42 cellular contexts compared by ENCODE assay signal in the genomic region with DNA sequence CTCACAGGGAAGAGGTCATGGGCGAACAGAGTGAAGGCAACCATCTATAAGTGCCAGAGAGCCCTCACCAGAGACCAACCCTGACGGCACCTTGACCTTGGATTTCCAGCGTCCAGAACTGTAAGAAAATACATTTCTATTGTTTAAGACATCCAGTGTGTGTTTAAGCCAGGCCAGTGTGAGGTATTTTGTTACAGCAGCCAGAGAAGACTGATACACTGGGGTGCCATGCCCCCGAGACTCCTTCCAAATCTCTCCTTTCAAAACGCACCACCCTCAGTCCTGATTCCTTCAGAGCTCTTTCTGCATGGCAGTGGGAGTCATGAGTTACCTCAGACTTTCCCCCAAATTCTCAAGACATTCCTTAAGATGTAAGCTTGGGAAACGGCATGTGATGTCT. TPM values are rescaled to one million over a fixed set of nuclear protein-coding genes. Genes with fewer than 3 reads are reported as not detected.
"Had no signal": no experiment of that assay in that cellular context is flagged by ENCODE, and none has a peak within 500 bp of the region (broad histone marks: within the 10 kb centered on the region; RNA-seq: fewer than 3 reads in every experiment).

No MANE protein-coding gene starts in this region.

- H3K4me3 Mint-ChIP-seq: activated naive CD4-positive, alpha-beta T cell treated with anti-CD3 and anti-CD28 coated beads for 36 hours; activated naive CD4-positive, alpha-beta T cell treated with anti-CD3 and anti-CD28 coated beads, Interleukin-2, amount 10 ng/mL, durations not matched to agents 7 days and 5 days; activated naive CD4-positive, alpha-beta T cell treated with anti-CD3 and anti-CD28 coated beads, Interleukin-2, amount 50 U/mL, for 24 hours; activated naive CD8-positive, alpha-beta T cell; activated naive CD8-positive, alpha-beta T cell treated with anti-CD3 and anti-CD28 coated beads for 36 hours; activated naive CD8-positive, alpha-beta T cell treated with anti-CD3 and anti-CD28 coated beads, Interleukin-2, amount 10 ng/mL, durations not matched to agents 7 days and 5 days; activated naive CD8-positive, alpha-beta T cell treated with anti-CD3 and anti-CD28 coated beads, Interleukin-2, amount 50 U/mL, for 24 hours; activated T-cell treated with anti-CD3 and anti-CD28 coated beads, Interleukin-2, amount 50 U/mL, for 24 hours; activated T-cell treated with anti-CD3 and anti-CD28 coated beads, Interleukin-2, amount 50 U/mL, for 4 hours; activated T-cell treated with anti-CD3 and anti-CD28 coated beads, Interleukin-2, amount 50 U/mL, for 72 hours; activated T-helper 1 cell treated with anti-CD3 and anti-CD28 coated beads, Interleukin-12 subunit alpha, Interleukin-12 subunit beta, Interleukin-2, Interleukin-4 antibody, amounts not matched to agents 30 ng/mL and 10 ng/mL and 1 ng/mL, durations not matched to agents 14 hours and 24 hours and 36 hours; activated T-helper 17 cell treated with anti-CD3 and anti-CD28 coated beads, Interleukin-2, amount 50 U/mL, for 72 hours; brain; central memory CD8-positive, alpha-beta T cell had no signal

- FAIRE-seq: astrocyte had no signal

- DNase-seq: activated effector memory CD4-positive, alpha-beta T cell treated with anti-CD3 and anti-CD28 coated beads, Interleukin-2, amount 50 U/mL, for 16 hours; activated effector memory CD4-positive, alpha-beta T cell treated with Interleukin-2 at 50 U/mL for 16 hours; activated gamma-delta T cell; activated gamma-delta T cell treated with Interleukin-2 at 50 U/mL for 16 hours; activated naive CD4-positive, alpha-beta T cell; activated naive CD4-positive, alpha-beta T cell treated with anti-CD3 and anti-CD28 coated beads for 36 hours; activated naive CD4-positive, alpha-beta T cell treated with anti-CD3 and anti-CD28 coated beads, Interleukin-2, amount 10 ng/mL, durations not matched to agents 7 days and 5 days; activated naive CD4-positive, alpha-beta T cell treated with anti-CD3 and anti-CD28 coated beads, Interleukin-2, amount 50 U/mL, for 16 hours; activated naive CD4-positive, alpha-beta T cell treated with Interleukin-2 at 50 U/mL for 16 hours; activated naive CD8-positive, alpha-beta T cell treated with anti-CD3 and anti-CD28 coated beads for 36 hours; activated naive CD8-positive, alpha-beta T cell treated with anti-CD3 and anti-CD28 coated beads, Interleukin-2, amount 10 ng/mL, durations not matched to agents 7 days and 5 days; activated naive CD8-positive, alpha-beta T cell treated with anti-CD3 and anti-CD28 coated beads, Interleukin-2, amount 50 U/mL, for 24 hours; activated T-cell treated with anti-CD3 and anti-CD28 coated beads for 4 hours; activated T-cell treated with anti-CD3 and anti-CD28 coated beads, Interleukin-2, amount 50 U/mL, for 1 hour; activated T-cell treated with anti-CD3 and anti-CD28 coated beads, Interleukin-2, amount 50 U/mL, for 24 hours; activated T-cell treated with anti-CD3 and anti-CD28 coated beads, Interleukin-2, amount 50 U/mL, for 4 hours; activated T-cell treated with anti-CD3 and anti-CD28 coated beads, Interleukin-2, amount 50 U/mL, for 48 hours; activated T-cell treated with anti-CD3 and anti-CD28 coated beads, Interleukin-2, amount 50 U/mL, for 72 hours; adrenal gland; amniotic stem cell; amygdala; anterior cingulate cortex; aorta; brain microvascular endothelial cell; caudate nucleus; central memory CD4-positive, alpha-beta T cell; cerebellar nuclear complex had no signal

- H3K4me1 ChIP-seq: ascending aorta had no signal

- H3K36me3 Mint-ChIP-seq: activated naive CD4-positive, alpha-beta T cell treated with anti-CD3 and anti-CD28 coated beads, Interleukin-2, amount 10 ng/mL, durations not matched to agents 7 days and 5 days; activated naive CD4-positive, alpha-beta T cell treated with anti-CD3 and anti-CD28 coated beads, Interleukin-2, amount 50 U/mL, for 24 hours; activated naive CD4-positive, alpha-beta T cell treated with anti-CD3 and anti-CD28 coated beads, Interleukin-2, amount 50 U/mL, for 72 hours; activated naive CD8-positive, alpha-beta T cell; activated naive CD8-positive, alpha-beta T cell treated with anti-CD3 and anti-CD28 coated beads for 36 hours; activated naive CD8-positive, alpha-beta T cell treated with anti-CD3 and anti-CD28 coated beads, Interleukin-2, amount 10 ng/mL, durations not matched to agents 7 days and 5 days; brain had no signal

- H3K9me3 Mint-ChIP-seq: activated naive CD4-positive, alpha-beta T cell treated with anti-CD3 and anti-CD28 coated beads for 36 hours; activated naive CD4-positive, alpha-beta T cell treated with anti-CD3 and anti-CD28 coated beads, Interleukin-2, amount 10 ng/mL, durations not matched to agents 7 days and 5 days; activated naive CD4-positive, alpha-beta T cell treated with anti-CD3 and anti-CD28 coated beads, Interleukin-2, amount 50 U/mL, for 24 hours; activated naive CD8-positive, alpha-beta T cell treated with anti-CD3 and anti-CD28 coated beads for 36 hours; activated naive CD8-positive, alpha-beta T cell treated with anti-CD3 and anti-CD28 coated beads, Interleukin-2, amount 10 ng/mL, durations not matched to agents 7 days and 5 days; activated T-cell treated with anti-CD3 and anti-CD28 coated beads, Interleukin-2, amount 50 U/mL, for 24 hours; activated T-cell treated with anti-CD3 and anti-CD28 coated beads, Interleukin-2, amount 50 U/mL, for 4 hours; activated T-cell treated with anti-CD3 and anti-CD28 coated beads, Interleukin-2, amount 50 U/mL, for 72 hours; activated T-helper 1 cell treated with anti-CD3 and anti-CD28 coated beads, Interleukin-12 subunit alpha, Interleukin-12 subunit beta, Interleukin-2, Interleukin-4 antibody, amounts not matched to agents 30 ng/mL and 10 ng/mL and 1 ng/mL, durations not matched to agents 14 hours and 24 hours and 36 hours; activated T-helper 17 cell treated with anti-CD3 and anti-CD28 coated beads, Interleukin-2, amount 50 U/mL, for 72 hours; activated T-helper 2 cell treated with anti-CD3 and anti-CD28 coated beads, Interferon-gamma antibody, Interleukin-2, Interleukin-4, amounts not matched to agents 10 μg/mL and 5 μg/mL and 100 μg/mL, durations not matched to agents 14 hours and 24 hours and 36 hours; brain; central memory CD8-positive, alpha-beta T cell had no signal

- ATAC-seq: activated naive CD4-positive, alpha-beta T cell treated with anti-CD3 and anti-CD28 coated beads, Interleukin-2, amount 50 U/mL, for 72 hours; activated naive CD8-positive, alpha-beta T cell treated with anti-CD3 and anti-CD28 coated beads, Interleukin-2, amount 50 U/mL, for 24 hours; activated T-cell treated with anti-CD3 and anti-CD28 coated beads, Interleukin-2, amount 50 U/mL, for 4 hours; activated T-cell treated with anti-CD3 and anti-CD28 coated beads, Interleukin-2, amount 50 U/mL, for 72 hours; activated T-helper 17 cell treated with anti-CD3 and anti-CD28 coated beads, Interleukin-2, amount 50 U/mL, for 72 hours; body of pancreas had no signal

- H3K27me3 ChIP-seq: adrenal gland, ascending aorta, body of pancreas, brain microvascular endothelial cell, breast epithelium, cardiac muscle cell had no signal

- H3K27me3 Mint-ChIP-seq: activated naive CD4-positive, alpha-beta T cell treated with anti-CD3 and anti-CD28 coated beads, Interleukin-2, amount 10 ng/mL, durations not matched to agents 7 days and 5 days; activated naive CD8-positive, alpha-beta T cell treated with anti-CD3 and anti-CD28 coated beads, Interleukin-2, amount 10 ng/mL, durations not matched to agents 7 days and 5 days; central memory CD8-positive, alpha-beta T cell had no signal

- H3K27ac Mint-ChIP-seq: activated naive CD4-positive, alpha-beta T cell treated with anti-CD3 and anti-CD28 coated beads for 36 hours; activated naive CD4-positive, alpha-beta T cell treated with anti-CD3 and anti-CD28 coated beads, Interleukin-2, amount 10 ng/mL, durations not matched to agents 7 days and 5 days; activated naive CD4-positive, alpha-beta T cell treated with anti-CD3 and anti-CD28 coated beads, Interleukin-2, amount 50 U/mL, for 24 hours; activated naive CD4-positive, alpha-beta T cell treated with anti-CD3 and anti-CD28 coated beads, Interleukin-2, amount 50 U/mL, for 72 hours; activated naive CD8-positive, alpha-beta T cell; activated naive CD8-positive, alpha-beta T cell treated with anti-CD3 and anti-CD28 coated beads for 36 hours; activated naive CD8-positive, alpha-beta T cell treated with anti-CD3 and anti-CD28 coated beads, Interleukin-2, amount 10 ng/mL, durations not matched to agents 7 days and 5 days; activated naive CD8-positive, alpha-beta T cell treated with anti-CD3 and anti-CD28 coated beads, Interleukin-2, amount 50 U/mL, for 24 hours; activated T-cell treated with anti-CD3 and anti-CD28 coated beads, Interleukin-2, amount 50 U/mL, for 24 hours; activated T-cell treated with anti-CD3 and anti-CD28 coated beads, Interleukin-2, amount 50 U/mL, for 72 hours; activated T-helper 1 cell treated with anti-CD3 and anti-CD28 coated beads, Interleukin-12 subunit alpha, Interleukin-12 subunit beta, Interleukin-2, Interleukin-4 antibody, amounts not matched to agents 30 ng/mL and 10 ng/mL and 1 ng/mL, durations not matched to agents 14 hours and 24 hours and 36 hours; activated T-helper 17 cell treated with anti-CD3 and anti-CD28 coated beads, Interleukin-2, amount 50 U/mL, for 72 hours; activated T-helper 2 cell treated with anti-CD3 and anti-CD28 coated beads, Interferon-gamma antibody, Interleukin-2, Interleukin-4, amounts not matched to agents 10 μg/mL and 5 μg/mL and 100 μg/mL, durations not matched to agents 14 hours and 24 hours and 36 hours; brain had no signal

- H3K36me3 ChIP-seq: adrenal gland, ascending aorta, brain microvascular endothelial cell, breast epithelium, cardiac muscle cell had no signal

- H3K9me3 ChIP-seq: adrenal gland, ascending aorta, body of pancreas, breast epithelium had no signal

- H3K4me1 Mint-ChIP-seq: activated naive CD4-positive, alpha-beta T cell treated with anti-CD3 and anti-CD28 coated beads, Interleukin-2, amount 10 ng/mL, durations not matched to agents 7 days and 5 days; activated naive CD4-positive, alpha-beta T cell treated with anti-CD3 and anti-CD28 coated beads, Interleukin-2, amount 50 U/mL, for 24 hours; activated naive CD8-positive, alpha-beta T cell treated with anti-CD3 and anti-CD28 coated beads for 36 hours; activated naive CD8-positive, alpha-beta T cell treated with anti-CD3 and anti-CD28 coated beads, Interleukin-2, amount 10 ng/mL, durations not matched to agents 7 days and 5 days; activated naive CD8-positive, alpha-beta T cell treated with anti-CD3 and anti-CD28 coated beads, Interleukin-2, amount 50 U/mL, for 24 hours; activated T-helper 17 cell treated with anti-CD3 and anti-CD28 coated beads, Interleukin-2, amount 50 U/mL, for 72 hours; brain; central memory CD8-positive, alpha-beta T cell had no signal

- H3K4me3 ChIP-seq: adrenal gland, ascending aorta, body of pancreas, breast epithelium, cardiac muscle cell had no signal

- H3K27ac ChIP-seq: adrenal gland, ascending aorta, body of pancreas, brain microvascular endothelial cell, breast epithelium, cardiac muscle cell had no signal

RNA-seq across cellular contexts. Expression of gene SERPINA5, which starts 2.5 kb away (rescaled TPM):
- total RNA-seq: activated naive CD4-positive, alpha-beta T cell treated with anti-CD3 and anti-CD28 coated beads for 36 hours; activated naive CD4-positive, alpha-beta T cell treated with anti-CD3 and anti-CD28 coated beads, Interleukin-2, amount 50 U/mL, for 72 hours; activated naive CD8-positive, alpha-beta T cell treated with anti-CD3 and anti-CD28 coated beads for 36 hours; activated naive CD8-positive, alpha-beta T cell treated with anti-CD3 and anti-CD28 coated beads, Interleukin-2, amount 10 ng/mL, durations not matched to agents 7 days and 5 days; activated T-cell treated with anti-CD3 and anti-CD28 coated beads, Interleukin-2, amount 50 U/mL, for 72 hours; activated T-helper 1 cell treated with anti-CD3 and anti-CD28 coated beads, Interleukin-12 subunit alpha, Interleukin-12 subunit beta, Interleukin-2, Interleukin-4 antibody, amounts not matched to agents 30 ng/mL and 10 ng/mL and 1 ng/mL, durations not matched to agents 14 hours and 24 hours and 36 hours; activated T-helper 17 cell treated with anti-CD3 and anti-CD28 coated beads, Interleukin-2, amount 50 U/mL, for 72 hours; activated T-helper 2 cell treated with anti-CD3 and anti-CD28 coated beads, Interferon-gamma antibody, Interleukin-2, Interleukin-4, amounts not matched to agents 10 μg/mL and 5 μg/mL and 100 μg/mL, durations not matched to agents 14 hours and 24 hours and 36 hours; cardiac muscle cell had no signal
- polyA plus RNA-seq: cardiac muscle cell had no signal

RNA-seq across cellular contexts. Expression of gene SERPINA4, which starts 17.5 kb away (rescaled TPM):
- total RNA-seq: activated naive CD4-positive, alpha-beta T cell treated with anti-CD3 and anti-CD28 coated beads for 36 hours; activated naive CD4-positive, alpha-beta T cell treated with anti-CD3 and anti-CD28 coated beads, Interleukin-2, amount 50 U/mL, for 72 hours; activated naive CD8-positive, alpha-beta T cell treated with anti-CD3 and anti-CD28 coated beads for 36 hours; activated naive CD8-positive, alpha-beta T cell treated with anti-CD3 and anti-CD28 coated beads, Interleukin-2, amount 10 ng/mL, durations not matched to agents 7 days and 5 days; activated T-cell treated with anti-CD3 and anti-CD28 coated beads, Interleukin-2, amount 50 U/mL, for 4 hours; activated T-cell treated with anti-CD3 and anti-CD28 coated beads, Interleukin-2, amount 50 U/mL, for 72 hours; activated T-helper 1 cell treated with anti-CD3 and anti-CD28 coated beads, Interleukin-12 subunit alpha, Interleukin-12 subunit beta, Interleukin-2, Interleukin-4 antibody, amounts not matched to agents 30 ng/mL and 10 ng/mL and 1 ng/mL, durations not matched to agents 14 hours and 24 hours and 36 hours; activated T-helper 17 cell treated with anti-CD3 and anti-CD28 coated beads, Interleukin-2, amount 50 U/mL, for 72 hours; activated T-helper 2 cell treated with anti-CD3 and anti-CD28 coated beads, Interferon-gamma antibody, Interleukin-2, Interleukin-4, amounts not matched to agents 10 μg/mL and 5 μg/mL and 100 μg/mL, durations not matched to agents 14 hours and 24 hours and 36 hours; aorta; ascending aorta; astrocyte; breast epithelium; cardiac muscle cell; cerebellum; chondrocyte had no signal
- polyA plus RNA-seq: adrenal gland, aorta, cardiac muscle cell had no signal

RNA-seq across cellular contexts. Expression of gene SERPINA3, which starts 33.5 kb away (rescaled TPM):
- total RNA-seq: activated naive CD4-positive, alpha-beta T cell treated with anti-CD3 and anti-CD28 coated beads for 36 hours; activated naive CD4-positive, alpha-beta T cell treated with anti-CD3 and anti-CD28 coated beads, Interleukin-2, amount 50 U/mL, for 72 hours; activated naive CD8-positive, alpha-beta T cell treated with anti-CD3 and anti-CD28 coated beads for 36 hours; activated naive CD8-positive, alpha-beta T cell treated with anti-CD3 and anti-CD28 coated beads, Interleukin-2, amount 10 ng/mL, durations not matched to agents 7 days and 5 days; activated T-cell treated with anti-CD3 and anti-CD28 coated beads, Interleukin-2, amount 50 U/mL, for 72 hours; activated T-helper 1 cell treated with anti-CD3 and anti-CD28 coated beads, Interleukin-12 subunit alpha, Interleukin-12 subunit beta, Interleukin-2, Interleukin-4 antibody, amounts not matched to agents 30 ng/mL and 10 ng/mL and 1 ng/mL, durations not matched to agents 14 hours and 24 hours and 36 hours; activated T-helper 17 cell treated with anti-CD3 and anti-CD28 coated beads, Interleukin-2, amount 50 U/mL, for 72 hours; activated T-helper 2 cell treated with anti-CD3 and anti-CD28 coated beads, Interferon-gamma antibody, Interleukin-2, Interleukin-4, amounts not matched to agents 10 μg/mL and 5 μg/mL and 100 μg/mL, durations not matched to agents 14 hours and 24 hours and 36 hours; cardiac muscle cell had no signal
